In genomic region chr9:136466155-136466541, GRCh38 we compare ENCODE assay signal across 1 cellular context.
TF ChIP-seq lines count a peak whose summit lies in the region.

No MANE protein-coding gene starts in this region.

TF ChIP-seq in K562, 482 proteins besides CTCF, POLR2A, EP300 and RAD21:
- peak; percentile 40 for TF ChIP-seq RBM22 (IDR thresholded peaks at IDR 0.05; ENCODE audit: low read depth, low read length, poor library complexity, severe bottlenecking)
- no peak for TF ChIP-seq ZNF644 (tag; IDR thresholded peaks at IDR 0.05; ENCODE audit: low read depth)
- TF ChIP-seq POLR2G (IDR thresholded peaks at IDR 0.05; ENCODE audit: low read depth, low read length) = peak; percentile 59
- TF ChIP-seq RBFOX2 (IDR thresholded peaks at IDR 0.05; ENCODE audit: low read depth, low read length) = peak; percentile 29; the same call in 1 of the 2 replicates
